Comparison of ENCODE assay signal across 19 cellular contexts in the genomic region with DNA sequence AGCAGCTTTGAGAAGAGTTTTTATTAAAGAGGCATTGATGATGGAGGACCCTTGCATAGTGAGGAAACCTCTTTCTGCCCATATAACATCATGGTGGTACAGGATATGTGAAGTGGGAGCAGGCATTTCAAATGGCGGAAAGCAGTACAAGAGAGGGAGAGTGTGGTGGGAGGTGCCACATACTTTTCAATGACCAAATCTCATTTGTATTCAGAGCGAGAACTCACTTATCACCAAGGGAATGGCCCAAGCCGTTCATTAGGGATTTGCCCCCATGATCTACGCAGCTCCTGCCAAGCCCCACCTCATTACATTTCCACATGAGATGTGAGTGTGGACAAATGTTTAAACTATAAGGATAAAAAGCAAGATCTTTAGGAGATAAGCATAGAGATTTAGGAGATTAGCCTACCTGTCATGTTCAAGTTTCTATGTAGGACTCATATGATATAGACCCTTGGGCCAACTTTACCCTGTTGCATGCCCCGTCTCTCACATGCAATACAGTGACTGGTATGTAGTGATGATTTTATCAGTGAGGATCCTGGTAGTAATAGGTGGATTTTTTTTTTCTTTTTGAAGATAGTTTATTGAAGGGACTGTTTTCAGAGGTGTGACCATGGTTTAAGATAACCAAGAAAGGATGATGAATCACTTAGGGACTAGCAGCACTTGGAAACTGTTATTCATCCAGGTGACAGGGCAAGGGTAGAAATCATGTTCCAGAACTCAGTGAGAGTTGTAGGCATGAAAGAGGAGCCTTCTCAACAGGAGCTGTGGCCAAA. TPM values are rescaled to one million over a fixed set of nuclear protein-coding genes. Genes with fewer than 3 reads are reported as not detected.
A peak's percentile ranks its signal among the peaks of the same experiment; 100 is the strongest.
DNase-seq lines count a peak whose midpoint lies in the region; ATAC-seq and TF ChIP-seq lines count a peak whose summit lies in the region.
"Had no signal": no experiment of that assay in that cellular context is flagged by ENCODE, and none has a peak within 500 bp of the region (broad histone marks: within the 10 kb centered on the region; RNA-seq: fewer than 3 reads in every experiment).

No MANE protein-coding gene starts in this region.

- no peaks in the 10 kb centered on the region for H3K27me3 Mint-ChIP-seq in stimulated activated naive CD8-positive, alpha-beta T cell treated with anti-CD3 and anti-CD28 coated beads, Interleukin-15, amount 100 ng/mL, for 72 hours
- H3K27me3 Mint-ChIP-seq in CD14-positive monocyte (ENCODE audit: low read depth in 3 of 3) = no peaks in the 10 kb centered on the region

- H3K4me3 Mint-ChIP-seq in stimulated activated naive CD8-positive, alpha-beta T cell treated with anti-CD3 and anti-CD28 coated beads, Interleukin-15, amount 100 ng/mL, for 72 hours = peak overlapping the region in 1 of 2 donors; percentile 12
- no peak overlapping the region for H3K4me3 Mint-ChIP-seq in CD14-positive monocyte

- peak overlapping the region; percentile 15 to 31 for H3K27ac Mint-ChIP-seq in stimulated activated naive CD8-positive, alpha-beta T cell treated with anti-CD3 and anti-CD28 coated beads, Interleukin-15, amount 100 ng/mL, for 72 hours
- H3K27ac Mint-ChIP-seq in CD14-positive monocyte = peak overlapping the region in 2 of 7 donors; percentile 5 to 44

- DNase-seq in activated CD4-positive, CD25-positive, alpha-beta regulatory T cell treated with anti-CD3 and anti-CD28 coated beads, Interleukin-2, amount 50 U/mL, for 72 hours = no peak
- DNase-seq in stimulated activated CD4-positive, alpha-beta T cell treated with anti-CD3 and anti-CD28 coated beads, Interleukin-1b, Interleukin-23, amount 100 ng/mL, for 48 hours = peak; percentile 19
- no peak for DNase-seq in stimulated activated CD4-positive, alpha-beta T cell treated with anti-CD3 and anti-CD28 coated beads, Interleukin-2, amount 100 ng/mL, for 24 hours
- DNase-seq in iris pigment epithelial cell (ENCODE audit: low read depth) (peak; percentile 21), NCI-H1105 treated with DMSO at 0.1 percent for 48 hours (lab: John Stamatoyannopoulos, UW) (no peak), CD14-positive monocyte (ENCODE audit: low spot score) (no peak)
- peak in 1 of 2 donors; percentile 19 for DNase-seq in stimulated activated naive CD8-positive, alpha-beta T cell treated with anti-CD3 and anti-CD28 coated beads, Interleukin-15, amount 100 ng/mL, for 72 hours
- DNase-seq: activated gamma-delta T cell treated with Interleukin-2 at 50 U/mL for 16 hours, BE2C, body of pancreas, colonic mucosa, hippocampal formation, NCI-H1694, NCI-H748 treated with DMSO at 0.1 percent for 48 hours, OCI-M1, ovary, SHP77 treated with DMSO at 0.1 percent for 48 hours had no signal

- no peak for TF ChIP-seq CTCF in CD14-positive monocyte (IDR thresholded peaks at IDR 0.05)

- intact Hi-C loops in CD14-positive monocyte (cut with micrococcal nuclease) = no loop called here

- peaks cover 30 to 34% of the 10 kb centered on the region in 2 donors for H3K36me3 Mint-ChIP-seq in CD14-positive monocyte

- ATAC-seq in activated CD4-positive, CD25-positive, alpha-beta regulatory T cell treated with anti-CD3 and anti-CD28 coated beads, Interleukin-2, amount 50 U/mL, for 24 hours = peak; percentile 86
- ATAC-seq in stimulated activated naive CD8-positive, alpha-beta T cell treated with anti-CD3 and anti-CD28 coated beads, Interleukin-15, amount 100 ng/mL, for 72 hours = peak; percentile 84
- ATAC-seq: body of pancreas, sciatic nerve had no signal

- peaks cover 27% of the 10 kb centered on the region for H3K4me1 Mint-ChIP-seq in stimulated activated naive CD8-positive, alpha-beta T cell treated with anti-CD3 and anti-CD28 coated beads, Interleukin-15, amount 100 ng/mL, for 72 hours
- peaks cover 25% of the 10 kb centered on the region for H3K4me1 Mint-ChIP-seq in CD14-positive monocyte

- H3K9me3 Mint-ChIP-seq in stimulated activated naive CD8-positive, alpha-beta T cell treated with anti-CD3 and anti-CD28 coated beads, Interleukin-15, amount 100 ng/mL, for 72 hours = no peaks in the 10 kb centered on the region
- H3K9me3 Mint-ChIP-seq in CD14-positive monocyte = peaks cover 0 to 2% (median 0%) of the 10 kb centered on the region in 7 donors

RNA-seq across cellular contexts. Expression of a gene that starts 38.3 kb away (rescaled TPM):
- polyA plus RNA-seq in CD14-positive monocyte = 10 to 100 TPM; 22.0 to 31.1 TPM

Comparison
In these comparisons a context has a peak if more than half of its experiments do, and no peak if none do; other contexts are left out.
1. DNase-seq: peak in stimulated activated CD4-positive, alpha-beta T cell treated with anti-CD3 and anti-CD28 coated beads, Interleukin-1b, Interleukin-23, amount 100 ng/mL, for 48 hours (single experiment) and iris pigment epithelial cell (single experiment); none in activated CD4-positive, CD25-positive, alpha-beta regulatory T cell treated with anti-CD3 and anti-CD28 coated beads, Interleukin-2, amount 50 U/mL, for 72 hours (single experiment), stimulated activated CD4-positive, alpha-beta T cell treated with anti-CD3 and anti-CD28 coated beads, Interleukin-2, amount 100 ng/mL, for 24 hours (0 of 2), NCI-H1105 treated with DMSO at 0.1 percent for 48 hours (single experiment) and CD14-positive monocyte (single experiment).